29 cellular contexts compared by ENCODE assay signal in the genomic region with DNA sequence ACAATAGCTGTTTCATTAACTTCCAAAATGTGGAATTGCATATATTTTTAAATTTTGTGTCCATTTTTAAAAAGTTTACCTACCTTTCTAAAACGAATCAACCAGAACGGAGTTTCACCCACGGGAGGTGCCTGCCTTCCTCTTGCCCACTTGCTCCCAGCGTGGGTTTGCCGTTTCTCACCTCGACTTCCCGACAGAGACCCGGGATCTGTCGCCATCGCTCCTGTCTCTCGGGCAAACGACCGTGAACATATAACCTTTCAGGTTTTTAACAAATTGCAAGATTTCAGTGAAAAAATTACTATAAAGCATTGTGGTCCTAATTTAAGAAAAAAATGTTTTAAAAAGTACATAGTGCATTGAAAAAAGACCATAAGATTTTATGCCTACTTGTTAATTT.
"Had no signal": no experiment of that assay in that cellular context is flagged by ENCODE, and none has a peak within 500 bp of the region (broad histone marks: within the 10 kb centered on the region; RNA-seq: fewer than 3 reads in every experiment).

No MANE protein-coding gene starts in this region.

- H3K27me3 ChIP-seq: ascending aorta had no signal

- H3K4me3 ChIP-seq: ascending aorta, breast epithelium had no signal

- H3K36me3 ChIP-seq: ascending aorta, breast epithelium, WERI-Rb-1 had no signal

- H3K27ac ChIP-seq: ascending aorta, breast epithelium, KMS-11, RWPE1, WERI-Rb-1 had no signal

- H3K9me3 ChIP-seq: ascending aorta, breast epithelium had no signal

- DNase-seq: activated CD4-positive, alpha-beta memory T cell treated with anti-CD3 and anti-CD28 coated beads, Interleukin-2, amount 10 ng/mL, durations not matched to agents 7 days and 5 days; activated CD4-positive, alpha-beta T cell treated with anti-CD3 and anti-CD28 coated beads for 1 hour; activated CD4-positive, alpha-beta T cell treated with anti-CD3 and anti-CD28 coated beads for 48 hours; activated CD4-positive, CD25-positive, alpha-beta regulatory T cell; activated CD8-positive, alpha-beta memory T cell treated with anti-CD3 and anti-CD28 coated beads for 24 hours; activated CD8-positive, alpha-beta memory T cell treated with anti-CD3 and anti-CD28 coated beads, Interleukin-2, amount 10 ng/mL, durations not matched to agents 7 days and 5 days; activated CD8-positive, alpha-beta memory T cell treated with anti-CD3 and anti-CD28 coated beads, Interleukin-2, amount 50 U/mL, for 48 hours; activated gamma-delta T cell; activated naive CD4-positive, alpha-beta T cell treated with Interleukin-2 at 50 U/mL for 16 hours; activated naive CD8-positive, alpha-beta T cell treated with anti-CD3 and anti-CD28 coated beads, Interleukin-2, amount 10 ng/mL, durations not matched to agents 7 days and 5 days; activated T-cell treated with anti-CD3 and anti-CD28 coated beads, Interleukin-2, amount 50 U/mL, for 48 hours; amygdala; MM.1S; MV-4-11; NCI-H1092; NCI-H1436 treated with DMSO at 0.1 percent for 48 hours; NCI-H1694 treated with DMSO at 0.1 percent for 48 hours; NCI-H2029; NCI-H345; NCI-H524 treated with DMSO at 0.1 percent for 48 hours; PC-3; Right ventricle myocardium superior; T1000 had no signal

- ATAC-seq: activated CD8-positive, alpha-beta memory T cell treated with anti-CD3 and anti-CD28 coated beads, Interleukin-2, amount 10 ng/mL, durations not matched to agents 7 days and 5 days; PC-3 had no signal

- H3K36me3 Mint-ChIP-seq: activated CD8-positive, alpha-beta memory T cell treated with anti-CD3 and anti-CD28 coated beads, Interleukin-2, amount 10 ng/mL, durations not matched to agents 7 days and 5 days; activated naive CD4-positive, alpha-beta T cell treated with anti-CD3 and anti-CD28 coated beads, Interleukin-2, amount 50 U/mL, for 24 hours; activated naive CD8-positive, alpha-beta T cell treated with anti-CD3 and anti-CD28 coated beads, Interleukin-2, amount 10 ng/mL, durations not matched to agents 7 days and 5 days had no signal

- H3K4me3 Mint-ChIP-seq: activated CD4-positive, alpha-beta memory T cell treated with anti-CD3 and anti-CD28 coated beads, Interleukin-2, amount 10 ng/mL, durations not matched to agents 7 days and 5 days; activated CD8-positive, alpha-beta memory T cell treated with anti-CD3 and anti-CD28 coated beads, Interleukin-2, amount 10 ng/mL, durations not matched to agents 7 days and 5 days; activated naive CD4-positive, alpha-beta T cell treated with anti-CD3 and anti-CD28 coated beads, Interleukin-2, amount 50 U/mL, for 24 hours; activated naive CD8-positive, alpha-beta T cell treated with anti-CD3 and anti-CD28 coated beads, Interleukin-2, amount 10 ng/mL, durations not matched to agents 7 days and 5 days had no signal

- H3K9me3 Mint-ChIP-seq: activated CD4-positive, alpha-beta memory T cell treated with anti-CD3 and anti-CD28 coated beads, Interleukin-2, amount 10 ng/mL, durations not matched to agents 7 days and 5 days; activated naive CD4-positive, alpha-beta T cell treated with anti-CD3 and anti-CD28 coated beads, Interleukin-2, amount 50 U/mL, for 24 hours; activated naive CD8-positive, alpha-beta T cell treated with anti-CD3 and anti-CD28 coated beads, Interleukin-2, amount 10 ng/mL, durations not matched to agents 7 days and 5 days had no signal

- H3K27ac Mint-ChIP-seq: activated CD4-positive, alpha-beta memory T cell treated with anti-CD3 and anti-CD28 coated beads, Interleukin-2, amount 10 ng/mL, durations not matched to agents 7 days and 5 days; activated CD8-positive, alpha-beta memory T cell treated with anti-CD3 and anti-CD28 coated beads, Interleukin-2, amount 10 ng/mL, durations not matched to agents 7 days and 5 days; activated naive CD4-positive, alpha-beta T cell treated with anti-CD3 and anti-CD28 coated beads, Interleukin-2, amount 50 U/mL, for 24 hours; activated naive CD8-positive, alpha-beta T cell treated with anti-CD3 and anti-CD28 coated beads, Interleukin-2, amount 10 ng/mL, durations not matched to agents 7 days and 5 days had no signal
